6 cellular contexts compared by ENCODE assay signal in the genomic region with DNA sequence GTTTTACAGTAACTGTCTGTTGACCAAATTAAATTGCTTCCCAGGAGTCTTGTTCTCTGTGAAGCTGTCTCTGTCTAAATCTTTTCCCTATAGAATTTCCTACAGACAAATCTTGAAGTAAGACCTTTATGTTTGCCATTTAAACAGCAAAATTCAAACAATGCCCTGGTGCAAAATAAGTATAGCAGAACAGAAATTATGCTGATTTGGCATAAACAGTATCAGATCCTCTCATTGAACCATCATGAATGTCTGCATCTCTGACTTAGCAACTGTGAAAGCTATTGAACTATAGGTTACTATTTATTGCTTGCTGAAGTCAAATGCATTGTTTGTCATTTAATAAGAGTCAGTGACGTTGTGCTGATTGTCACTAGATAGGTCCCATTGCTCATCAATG.
DNase-seq lines count a peak whose midpoint lies in the region; ATAC-seq, FAIRE-seq and TF ChIP-seq lines count a peak whose summit lies in the region.
"Not testable (repeated sequence)": the region's sequence is repeated elsewhere in the genome, so short reads cannot be mapped to it uniquely, and the experiment has no call there.

No MANE protein-coding gene starts in this region.

- not testable (repeated sequence) for H4K91ac ChIP-seq in IMR-90 (ENCODE audit: insufficient read depth, low read depth, low read length); H1 (replicated peaks; ENCODE audit: insufficient read length, low read length)

- peaks cover 8 to 38% of the 10 kb centered on the region in 2 experiments for H3K79me1 ChIP-seq in IMR-90 (ENCODE audit: low read depth in 1 of 2, low read length in 2 of 2)
- H3K79me1 ChIP-seq in H1 (ENCODE audit: low read depth, low read length), result not testable (repeated sequence)

- not testable (repeated sequence) for H2BK12ac ChIP-seq in H1 (ENCODE audit: low read depth, low read length)

- dilution Hi-C loops in IMR-90 (cut with HindIII; ENCODE audit: low sequenced_read_pairs, unreplicated experiment), result not testable (repeated sequence)

- 0 out of 2 replicates have a peak overlapping the region, but pooled peaks have one; percentile 56 for H3K27ac Mint-ChIP-seq in GM23338
- H3K27ac Mint-ChIP-seq in HFFc6, result peak overlapping the region; percentile 85

- not testable (repeated sequence) for H3K4me3 Mint-ChIP-seq in GM23338, HFFc6

- intact Hi-C loops in IMR-90 (cut with micrococcal nuclease); K562 (cut with micrococcal nuclease): not testable (repeated sequence)

- not testable (repeated sequence) for H3K9me2 ChIP-seq in GM23338 (ENCODE audit: insufficient read depth); neural cell (ENCODE audit: insufficient read depth, low read length)

- DNase-seq in GM23338 (ENCODE audit: low spot score); HFFc6; IMR-90; K562 (ENCODE audit: extremely low read depth in 1 of 4, low spot score in 3 of 4); H1 (ENCODE audit: low read depth in 1 of 2, low spot score in 2 of 2): not testable (repeated sequence)

- H3K9ac ChIP-seq in IMR-90 (ENCODE audit: low read depth, low read length); K562 (ENCODE audit: insufficient read depth in 1 of 2, low read depth in 2 of 2, low read length in 2 of 2); H1 (replicated peaks in 1 of 4; ENCODE audit: extremely low read depth in 1 of 4, low read depth in 3 of 4, low read length in 3 of 4); neural cell (ENCODE audit: low read length): not testable (repeated sequence)

- H2AK5ac ChIP-seq in IMR-90 (ENCODE audit: low read depth, low read length); H1 (ENCODE audit: low read depth, low read length): not testable (repeated sequence)

- WGBS in IMR-90 (ENCODE audit: extremely low coverage in 2 of 2, insufficient read length in 1 of 2), 2 experiments, result no CpG with 5 or more reads among the region's 1 CpG
- WGBS in K562 (ENCODE audit: insufficient coverage, low coverage, missing lambda C conversion rate), result 82% methylated on average over 1 of the region's 1 CpG
- 61% methylated on average over 1 of the region's 1 CpG; no CpG with 5 or more reads in 1 of the 2 experiments for WGBS in H1 (ENCODE audit: extremely low coverage in 1 of 2, insufficient coverage in 1 of 2, insufficient read length in 1 of 2, insufficient replicate concordance in 2 of 2, low coverage in 1 of 2, low lambda C conversion rate in 2 of 2, missing lambda C conversion rate in 1 of 2), 2 experiments

- not testable (repeated sequence) for H3K27me3 Mint-ChIP-seq in GM23338 (ENCODE audit: insufficient read depth, low read depth, poor library complexity); HFFc6 (ENCODE audit: insufficient read depth)

- in situ Hi-C loops in IMR-90 (cut with MboI; ENCODE audit: low sequenced_read_pairs); K562 (cut with MboI): not testable (repeated sequence)

- H2BK15ac ChIP-seq in IMR-90 (ENCODE audit: low read depth, low read length), result peak overlapping the region; percentile 7; the same call in 2 of the 3 replicates
- not testable (repeated sequence) for H2BK15ac ChIP-seq in H1 (ENCODE audit: low read length)

- not testable (repeated sequence) for H3K36me3 Mint-ChIP-seq in GM23338 (ENCODE audit: low read depth)
- H3K36me3 Mint-ChIP-seq in HFFc6 (ENCODE audit: low read depth), result peaks cover 24% of the 10 kb centered on the region

- H4K8ac ChIP-seq in IMR-90 (ENCODE audit: low read depth in 2 of 2, low read length in 2 of 2), result peak overlapping the region in 1 of 2 experiments; percentile 85; a peak in 2 of 4 replicates
- H4K8ac ChIP-seq in H1 (ENCODE audit: extremely low read depth, insufficient read depth, low read length), result not testable (repeated sequence)

- H3K18ac ChIP-seq in IMR-90 (ENCODE audit: low read depth, low read length), result peak overlapping the region; percentile 98
- H3K18ac ChIP-seq in H1 (ENCODE audit: extremely low read depth, low read length), result peak overlapping the region; percentile 48; the same call in 1 of the 2 replicates

- not testable (repeated sequence) for TF ChIP-seq RAD21 in IMR-90 (IDR thresholded peaks at IDR 0.05; ENCODE audit: low read length); K562 (CRISPR knock-in tag; conservative IDR thresholded peaks at IDR 0.05 in 1 of 2, IDR thresholded peaks at IDR 0.05 in 1 of 2); H1 (IDR thresholded peaks at IDR 0.05 in 1 of 2, conservative IDR thresholded peaks at IDR 0.05 in 1 of 2; ENCODE audit: low read depth in 2 of 2, low read length in 2 of 2); neural cell (conservative IDR thresholded peaks at IDR 0.05)

- not testable (repeated sequence) for H3K27me3 ChIP-seq in GM23338 (ENCODE audit: insufficient read depth); IMR-90 (ENCODE audit: control insufficient read depth, insufficient read depth, low read length); K562 (ENCODE audit: control insufficient read depth in 2 of 2, insufficient read depth in 2 of 2, low read length in 2 of 2); H1 (replicated peaks in 1 of 4; ENCODE audit: control insufficient read depth in 3 of 4, extremely low read depth in 1 of 4, insufficient read depth in 3 of 4, low read length in 3 of 4); neural cell (ENCODE audit: insufficient read depth, low read depth, low read length)

- H3K9me1 ChIP-seq in IMR-90 (ENCODE audit: insufficient read depth, low read length); K562 (ENCODE audit: control insufficient read depth, insufficient read depth, low read length): not testable (repeated sequence)

- H3K36me3 ChIP-seq in GM23338 (ENCODE audit: insufficient read depth); IMR-90 (ENCODE audit: control insufficient read depth, insufficient read depth, low read length); K562 (ENCODE audit: control insufficient read depth, insufficient read depth, low read length); H1 (ENCODE audit: control insufficient read depth in 2 of 4, insufficient read depth in 4 of 4, low read length in 3 of 4); neural cell (ENCODE audit: insufficient read depth, low read length): not testable (repeated sequence)

- not testable (repeated sequence) for TF ChIP-seq POLR2A in IMR-90 (IDR thresholded peaks at IDR 0.05; ENCODE audit: low read depth, low read length); K562 (conservative IDR thresholded peaks at IDR 0.05); H1 (IDR thresholded peaks at IDR 0.05; ENCODE audit: control extremely low read depth in 1 of 2, low read depth in 2 of 2, low read length in 2 of 2)

- H3F3A ChIP-seq in GM23338 (replicated peaks; ENCODE audit: low read depth); neural cell (ENCODE audit: insufficient read depth, low read length, poor library complexity, severe bottlenecking): not testable (repeated sequence)

- H3K14ac ChIP-seq in IMR-90 (replicated peaks; ENCODE audit: low read depth, low read length), result peak overlapping the region; percentile 64
- H3K14ac ChIP-seq in H1 (ENCODE audit: insufficient read length), result not testable (repeated sequence)

- H3K23ac ChIP-seq in IMR-90 (ENCODE audit: low read depth, low read length); H1 (ENCODE audit: insufficient read length): not testable (repeated sequence)

- not testable (repeated sequence) for ATAC-seq in GM23338; IMR-90 (ENCODE audit: low read depth); K562

- H2BK20ac ChIP-seq in IMR-90 (ENCODE audit: low read depth, low read length), result peak overlapping the region; percentile 53; the same call in 1 of the 2 replicates
- H2BK20ac ChIP-seq in H1 (ENCODE audit: low read length), result not testable (repeated sequence)

- H3K23me2 ChIP-seq in H1 (ENCODE audit: low read depth, low read length), result not testable (repeated sequence)

- peaks cover 18% of the 10 kb centered on the region for H3K4me1 ChIP-seq in GM23338 (ENCODE audit: insufficient read depth)
- not testable (repeated sequence) for H3K4me1 ChIP-seq in IMR-90 (ENCODE audit: control insufficient read depth, insufficient read depth, low read length); K562 (replicated peaks in 1 of 2; ENCODE audit: control insufficient read depth in 2 of 2, insufficient read depth in 2 of 2, low read length in 2 of 2); H1 (replicated peaks in 1 of 4; ENCODE audit: control insufficient read depth in 3 of 4, insufficient read depth in 4 of 4, low read length in 3 of 4)

- H3K9me3 ChIP-seq in IMR-90 (ENCODE audit: control insufficient read depth, insufficient read depth, low read length); K562 (replicated peaks; ENCODE audit: control insufficient read depth, insufficient read depth, low read depth, low read length); H1 (ENCODE audit: insufficient read depth in 2 of 2, low read depth in 1 of 2, low read length in 1 of 2); neural cell (ENCODE audit: low read length): not testable (repeated sequence)

- BruUV-seq in IMR-90 (replicated peaks; lab: Mats Ljungman, UMichigan); K562 (replicated peaks; lab: Mats Ljungman, UMichigan): not testable (repeated sequence)

- POLR2A ChIA-PET in IMR-90 (lab: Charles Lee; ENCODE audit: unreplicated experiment); K562 (lab: Yijun Ruan, JAX); H1 (lab: Charles Lee; ENCODE audit: partially characterized antibody): not testable (repeated sequence)

- not testable (repeated sequence) for TF ChIP-seq CTCF in GM23338 (conservative IDR thresholded peaks at IDR 0.05; ENCODE audit: low read depth in 2 of 2); HFFc6 (IDR thresholded peaks at IDR 0.05); IMR-90 (conservative IDR thresholded peaks at IDR 0.05; ENCODE audit: low read depth, low read length); K562 (IDR thresholded peaks at IDR 0.05 in 2 of 3, conservative IDR thresholded peaks at IDR 0.05 in 1 of 3; ENCODE audit: insufficient read depth in 2 of 3, low read depth in 1 of 3, low read length in 3 of 3); H1 (IDR thresholded peaks at IDR 0.05; ENCODE audit: control extremely low read depth in 1 of 3, insufficient read depth in 1 of 3, low read depth in 1 of 3, low read length in 3 of 3); neural cell (IDR thresholded peaks at IDR 0.05; ENCODE audit: poor library complexity, severe bottlenecking)

- not testable (repeated sequence) for H4K20me1 ChIP-seq in GM23338 (replicated peaks; ENCODE audit: insufficient read depth); IMR-90 (ENCODE audit: insufficient read depth, low read length); K562 (replicated peaks; ENCODE audit: control insufficient read depth, insufficient read depth, low read length); H1 (replicated peaks in 1 of 2; ENCODE audit: control insufficient read depth in 1 of 2, insufficient read depth in 2 of 2, low read length in 2 of 2); neural cell (ENCODE audit: insufficient read depth)

- H3K79me2 ChIP-seq in GM23338 (replicated peaks; ENCODE audit: insufficient read depth) (peaks cover 23% of the 10 kb centered on the region), H1 (ENCODE audit: control insufficient read depth in 1 of 2, insufficient read depth in 2 of 2, low read length in 2 of 2) (peaks cover 0 to 14% of the 10 kb centered on the region in 2 experiments; a peak in 2 of 4 replicates)
- H3K79me2 ChIP-seq in K562 (ENCODE audit: control insufficient read depth, insufficient read depth, low read length); neural cell (replicated peaks; ENCODE audit: insufficient read depth, low read length): not testable (repeated sequence)

- 0 out of 2 replicates have a peak overlapping the region, but pooled peaks have one; percentile 27 for H3K4ac ChIP-seq in IMR-90 (ENCODE audit: low read depth, low read length)
- not testable (repeated sequence) for H3K4ac ChIP-seq in H1 (replicated peaks; ENCODE audit: insufficient read length, low read depth, low read length)

- not testable (repeated sequence) for H3K9me3 Mint-ChIP-seq in GM23338, HFFc6

- not testable (repeated sequence) for H3K4me2 ChIP-seq in GM23338; IMR-90 (ENCODE audit: low read depth, low read length); K562 (ENCODE audit: insufficient read depth, low read length); H1 (ENCODE audit: insufficient read depth in 1 of 2, low read depth in 2 of 2, low read length in 2 of 2); neural cell (ENCODE audit: low read length)

- H2BK5ac ChIP-seq in IMR-90 (ENCODE audit: low read depth, low read length, poor library complexity, severe bottlenecking), result peak overlapping the region; percentile 81
- not testable (repeated sequence) for H2BK5ac ChIP-seq in H1 (ENCODE audit: low read depth, low read length)

- H2AK9ac ChIP-seq in IMR-90 (replicated peaks; ENCODE audit: low read depth, low read length, poor library complexity), result not testable (repeated sequence)

- not testable (repeated sequence) for H3K56ac ChIP-seq in IMR-90 (ENCODE audit: extremely low read depth, insufficient read depth, low read length); H1 (replicated peaks; ENCODE audit: insufficient read length, low read depth, low read length)

- not testable (repeated sequence) for H2AFZ ChIP-seq in GM23338; IMR-90 (replicated peaks; ENCODE audit: low read length, poor library complexity); K562 (ENCODE audit: low read depth, low read length); H1 (ENCODE audit: low read length); neural cell (ENCODE audit: low read depth, low read length)

- H3K27ac ChIP-seq in GM23338 (ENCODE audit: low read depth) (peak overlapping the region; percentile 72; the same call in 1 of the 2 replicates), neural cell (ENCODE audit: low read length) (peak overlapping the region; percentile 50)
- H3K27ac ChIP-seq in IMR-90 (ENCODE audit: insufficient read depth, low read length); K562 (ENCODE audit: extremely low read depth, low read depth, low read length); H1 (ENCODE audit: low read depth, low read length): not testable (repeated sequence)

- CTCF ChIA-PET in IMR-90 (lab: Yijun Ruan, JAX); K562 (lab: Yijun Ruan, JAX; ENCODE audit: low intra/inter-chr PET ratio); H1 (lab: Charles Lee; ENCODE audit: partially characterized antibody): not testable (repeated sequence)

- H2BK120ac ChIP-seq in IMR-90 (ENCODE audit: low read depth, low read length), result peak overlapping the region; percentile 81
- not testable (repeated sequence) for H2BK120ac ChIP-seq in H1 (replicated peaks; ENCODE audit: low read depth, low read length)

- H3K4me1 Mint-ChIP-seq in GM23338, result peaks cover 42% of the 10 kb centered on the region
- H3K4me1 Mint-ChIP-seq in HFFc6 (ENCODE audit: low read depth), result peaks cover 66% of the 10 kb centered on the region

- not testable (repeated sequence) for FAIRE-seq in K562 (lab: Jason Lieb, UNC); H1 (lab: Jason Lieb, UNC)

- not testable (repeated sequence) for H3K4me3 ChIP-seq in GM23338; IMR-90 (ENCODE audit: insufficient read depth, low read depth, low read length); K562; H1 (ENCODE audit: extremely low read depth in 1 of 4, insufficient read depth in 2 of 4, low read depth in 3 of 4, low read length in 4 of 4)
- peak overlapping the region; percentile 40 for H3K4me3 ChIP-seq in neural cell (ENCODE audit: low read length)

- peak overlapping the region; percentile 86; the same call in 1 of the 2 replicates for H4K5ac ChIP-seq in IMR-90 (ENCODE audit: low read depth, low read length)
- not testable (repeated sequence) for H4K5ac ChIP-seq in H1 (ENCODE audit: insufficient read length, low read depth, low read length)

- TF ChIP-seq EP300 in K562 (IDR thresholded peaks at IDR 0.05; ENCODE audit: low read length); H1 (IDR thresholded peaks at IDR 0.05; ENCODE audit: borderline replicate concordance in 1 of 2, low read depth in 2 of 2, low read length in 2 of 2); neural cell (conservative IDR thresholded peaks at IDR 0.05; ENCODE audit: poor library complexity, severe bottlenecking): not testable (repeated sequence)
